1 cellular context compared by ENCODE assay signal in the genomic region with DNA sequence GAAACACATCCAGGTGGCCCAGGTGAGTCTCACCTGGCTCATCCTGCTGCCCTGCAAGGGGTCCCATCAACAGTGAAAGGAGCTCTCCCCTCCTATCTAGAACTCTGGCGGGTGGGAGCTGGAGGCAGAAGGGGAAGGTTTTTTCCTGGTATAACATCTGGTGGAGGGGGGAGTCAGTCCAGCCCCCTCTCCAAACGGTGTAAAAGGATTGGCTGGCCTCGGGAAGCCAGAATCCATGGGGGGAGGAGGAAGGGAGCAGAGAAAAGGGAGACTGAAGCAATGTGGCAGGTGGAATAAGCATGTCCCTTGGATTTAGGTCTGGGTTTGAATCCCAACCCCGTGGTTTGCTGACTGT.
TF ChIP-seq lines count a peak whose summit lies in the region.

No MANE protein-coding gene starts in this region.

TF ChIP-seq in IMR-90, 13 proteins besides CTCF, POLR2A, EP300 and RAD21:
- TF ChIP-seq CEBPB (IDR thresholded peaks at IDR 0.05; ENCODE audit: low read depth, low read length): no peak
- no peak for TF ChIP-seq FOS (IDR thresholded peaks at IDR 0.05; ENCODE audit: low read depth, low read length)
- no peak for TF ChIP-seq MAZ (IDR thresholded peaks at IDR 0.05; ENCODE audit: borderline replicate concordance, low read depth, low read length)
- TF ChIP-seq, protein P1, sequence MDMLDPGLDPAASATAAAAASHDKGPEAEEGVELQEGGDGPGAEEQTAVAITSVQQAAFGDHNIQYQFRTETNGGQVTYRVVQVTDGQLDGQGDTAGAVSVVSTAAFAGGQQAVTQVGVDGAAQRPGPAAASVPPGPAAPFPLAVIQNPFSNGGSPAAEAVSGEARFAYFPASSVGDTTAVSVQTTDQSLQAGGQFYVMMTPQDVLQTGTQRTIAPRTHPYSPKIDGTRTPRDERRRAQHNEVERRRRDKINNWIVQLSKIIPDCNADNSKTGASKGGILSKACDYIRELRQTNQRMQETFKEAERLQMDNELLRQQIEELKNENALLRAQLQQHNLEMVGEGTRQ (IDR thresholded peaks at IDR 0.05; ENCODE audit: low read depth, low read length): no peak
- no peak for TF ChIP-seq NFE2L2 (IDR thresholded peaks at IDR 0.05; ENCODE audit: low read depth, low read length)
- TF ChIP-seq, protein P2, sequence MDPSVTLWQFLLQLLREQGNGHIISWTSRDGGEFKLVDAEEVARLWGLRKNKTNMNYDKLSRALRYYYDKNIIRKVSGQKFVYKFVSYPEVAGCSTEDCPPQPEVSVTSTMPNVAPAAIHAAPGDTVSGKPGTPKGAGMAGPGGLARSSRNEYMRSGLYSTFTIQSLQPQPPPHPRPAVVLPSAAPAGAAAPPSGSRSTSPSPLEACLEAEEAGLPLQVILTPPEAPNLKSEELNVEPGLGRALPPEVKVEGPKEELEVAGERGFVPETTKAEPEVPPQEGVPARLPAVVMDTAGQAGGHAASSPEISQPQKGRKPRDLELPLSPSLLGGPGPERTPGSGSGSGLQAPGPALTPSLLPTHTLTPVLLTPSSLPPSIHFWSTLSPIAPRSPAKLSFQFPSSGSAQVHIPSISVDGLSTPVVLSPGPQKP (IDR thresholded peaks at IDR 0.05; ENCODE audit: borderline replicate concordance, low read depth, low read length): no peak
- TF ChIP-seq MXI1 (IDR thresholded peaks at IDR 0.05; ENCODE audit: borderline replicate concordance, low read depth, low read length): no peak
- TF ChIP-seq RCOR1 (IDR thresholded peaks at IDR 0.05; ENCODE audit: insufficient replicate concordance, low read length): no peak
- no peak for TF ChIP-seq RFX5 (IDR thresholded peaks at IDR 0.05; ENCODE audit: low read depth, low read length)
- TF ChIP-seq SMC3 (IDR thresholded peaks at IDR 0.05; ENCODE audit: low read depth, low read length): no peak
- TF ChIP-seq BHLHE40 (IDR thresholded peaks at IDR 0.05; ENCODE audit: low read depth, low read length): no peak
- TF ChIP-seq MAFK (IDR thresholded peaks at IDR 0.05; ENCODE audit: low read depth, low read length): no peak
- no peak for TF ChIP-seq CHD1 (IDR thresholded peaks at IDR 0.05; ENCODE audit: low read depth, low read length)
